Comparison of ENCODE assay signal across 8 cellular contexts in genomic region chr3:5188419-5189405, GRCh38. TPM values are rescaled to one million over a fixed set of nuclear protein-coding genes. Genes with fewer than 3 reads are reported as not detected.
DNase-seq lines count a peak whose midpoint lies in the region; ATAC-seq and TF ChIP-seq lines count a peak whose summit lies in the region.

No MANE protein-coding gene starts in this region.

- peak overlapping the region; percentile 96 for H3K27ac Mint-ChIP-seq in osteocyte (ENCODE audit: unreplicated experiment)

- peak overlapping the region; percentile 92 for H3K4me3 Mint-ChIP-seq in osteocyte (ENCODE audit: unreplicated experiment)

- no peak for TF ChIP-seq CTCF in osteocyte (IDR thresholded peaks at IDR 0.05)

- peaks cover 35% of the 10 kb centered on the region for H3K4me1 Mint-ChIP-seq in osteocyte (ENCODE audit: unreplicated experiment)

- DNase-seq in NCI-H345 (lab: John Stamatoyannopoulos, UW) (peak; percentile 8), NCI-H345 treated with DMSO at 0.1 percent for 48 hours (lab: John Stamatoyannopoulos, UW; ENCODE audit: unreplicated experiment) (no peak), NOMO-1 (lab: John Stamatoyannopoulos, UW; ENCODE audit: unreplicated experiment in 2 of 2) (peak; percentile 73 to 78), activated T-cell treated with anti-CD3 and anti-CD28 coated beads for 1 hour (ENCODE audit: low read depth) (peak; percentile 27), fibroblast of gingiva (ENCODE audit: low read depth) (peak; percentile 14), osteocyte (ENCODE audit: extremely low spot score, unreplicated experiment) (no peak), middle frontal gyrus (ENCODE audit: extremely low spot score, low spot score) (no peak)

- H3K9me3 Mint-ChIP-seq in osteocyte (ENCODE audit: unreplicated experiment), result no peaks in the 10 kb centered on the region

- H3K36me3 Mint-ChIP-seq in osteocyte (ENCODE audit: unreplicated experiment), result peaks cover 7% of the 10 kb centered on the region

- no peak for ATAC-seq in HG03520 (IDR thresholded peaks at IDR 0.05; ENCODE audit: unreplicated experiment)

- H3K27me3 Mint-ChIP-seq in osteocyte (ENCODE audit: unreplicated experiment), result no peaks in the 10 kb centered on the region

RNA-seq across cellular contexts. Expression of gene EDEM1, which starts 1.2 kb away (rescaled TPM):
- 42.1 and 45.9 TPM in 2 replicates for total RNA-seq in osteocyte

Comparison
In these comparisons a context has a peak if more than half of its experiments do, and no peak if none do; other contexts are left out.
1. DNase-seq: peak in NCI-H345 (single experiment), NOMO-1 (2 of 2), activated T-cell treated with anti-CD3 and anti-CD28 coated beads for 1 hour (single experiment) and fibroblast of gingiva (single experiment); none in NCI-H345 treated with DMSO at 0.1 percent for 48 hours (single experiment), osteocyte (single experiment) and middle frontal gyrus (single experiment).